ENCODE assay signal across 8 cellular contexts in the genomic region with DNA sequence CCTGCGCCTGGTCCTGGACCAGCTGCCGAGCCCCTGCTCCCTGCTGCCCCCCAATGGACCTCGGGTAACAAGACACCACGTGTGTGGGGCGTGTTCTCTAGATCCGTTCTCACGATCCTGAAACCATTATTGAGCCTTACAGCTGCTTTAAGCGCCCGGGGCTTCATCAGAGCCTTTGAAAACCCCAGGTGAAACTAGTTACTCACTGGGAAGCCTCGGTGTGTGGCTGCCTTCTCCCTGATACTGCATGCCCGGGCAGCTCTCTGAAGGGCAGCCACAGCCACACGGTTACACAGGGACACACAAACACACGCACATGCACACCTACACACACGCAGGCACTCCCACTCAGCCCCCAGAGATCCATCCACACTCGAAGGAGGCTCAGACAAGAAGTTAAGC. TPM values are rescaled to one million over a fixed set of nuclear protein-coding genes. Genes with fewer than 3 reads are reported as not detected.
A peak's percentile ranks its signal among the peaks of the same experiment; 100 is the strongest.
DNase-seq lines count a peak whose midpoint lies in the region; ATAC-seq, FAIRE-seq and TF ChIP-seq lines count a peak whose summit lies in the region.

No MANE protein-coding gene starts in this region.

- peak overlapping the region; percentile 65 for H2AFZ ChIP-seq in astrocyte (ENCODE audit: low read depth, low read length)

- peak; percentile 75 for DNase-seq in activated CD8-positive, alpha-beta memory T cell treated with anti-CD3 and anti-CD28 coated beads for 24 hours
- no peak for DNase-seq in activated CD8-positive, alpha-beta memory T cell treated with anti-CD3 and anti-CD28 coated beads, Interleukin-2, amount 50 U/mL, for 4 hours
- DNase-seq in NCI-H69 (lab: John Stamatoyannopoulos, UW), result peak; percentile 86
- DNase-seq in astrocyte (ENCODE audit: low read depth), result peak; percentile 32
- peak; percentile 34 for DNase-seq in kidney epithelial cell (ENCODE audit: low read depth)
- DNase-seq in type B pancreatic cell (ENCODE audit: extremely low spot score, unreplicated experiment), result no peak
- DNase-seq in effector CD4-positive, alpha-beta T cell, result no peak

- no peaks in the 10 kb centered on the region for H4K20me1 ChIP-seq in astrocyte (ENCODE audit: insufficient read depth, low read length)

- peak overlapping the region; percentile 22 for H3K9ac ChIP-seq in astrocyte (ENCODE audit: low read length)

- H3K4me1 ChIP-seq in astrocyte (ENCODE audit: insufficient read depth, low read length), result peaks cover 13% of the 10 kb centered on the region

- H3K79me2 ChIP-seq in astrocyte (ENCODE audit: insufficient read depth, low read length), result no peaks in the 10 kb centered on the region

- H3K27me3 Mint-ChIP-seq in astrocyte (ENCODE audit: low read depth, unreplicated experiment) (peaks cover 36% of the 10 kb centered on the region), type B pancreatic cell (peaks cover 67% of the 10 kb centered on the region)

- H3K4me3 ChIP-seq in astrocyte (ENCODE audit: insufficient read depth, low read depth, low read length), result no peak overlapping the region
- no peak overlapping the region for H3K4me3 ChIP-seq in kidney epithelial cell (ENCODE audit: low read depth, low read length)

- H3K9me3 Mint-ChIP-seq in astrocyte (ENCODE audit: unreplicated experiment), result peaks cover 4% of the 10 kb centered on the region
- H3K9me3 Mint-ChIP-seq in type B pancreatic cell, result no peaks in the 10 kb centered on the region

- peak overlapping the region; percentile 76 for H3K4me2 ChIP-seq in astrocyte (ENCODE audit: low read length)

- H3K36me3 Mint-ChIP-seq in astrocyte (ENCODE audit: low read depth, unreplicated experiment) (peaks cover 5% of the 10 kb centered on the region), type B pancreatic cell (no peaks in the 10 kb centered on the region)

- peak; percentile 66 for ATAC-seq in HG02642 (IDR thresholded peaks at IDR 0.05; ENCODE audit: poor library complexity, unreplicated experiment)

- TF ChIP-seq CTCF in astrocyte (IDR thresholded peaks at IDR 0.05; ENCODE audit: insufficient read depth, low read depth, low read length) (peak; percentile 51), kidney epithelial cell (IDR thresholded peaks at IDR 0.05; ENCODE audit: insufficient read depth, low read length, poor library complexity, severe bottlenecking) (peak; percentile 74), type B pancreatic cell (conservative IDR thresholded peaks at IDR 0.05) (peak; percentile 73)

- H3K4me3 Mint-ChIP-seq in astrocyte (ENCODE audit: unreplicated experiment), result no peak overlapping the region
- H3K4me3 Mint-ChIP-seq in type B pancreatic cell, result peak overlapping the region; percentile 80

- H3K36me3 ChIP-seq in astrocyte (ENCODE audit: insufficient read depth, low read length) (no peaks in the 10 kb centered on the region), kidney epithelial cell (ENCODE audit: control insufficient read depth, insufficient read depth, low read length) (no peaks in the 10 kb centered on the region)

- peaks cover 3% of the 10 kb centered on the region for H3K4me1 Mint-ChIP-seq in astrocyte (ENCODE audit: low read depth, unreplicated experiment)
- peaks cover 13% of the 10 kb centered on the region for H3K4me1 Mint-ChIP-seq in type B pancreatic cell (ENCODE audit: unreplicated experiment)

- no peak overlapping the region for H3K27ac ChIP-seq in astrocyte (ENCODE audit: low read depth, low read length)

- FAIRE-seq in astrocyte (lab: Jason Lieb, UNC), result no peak

- H3K27me3 ChIP-seq in astrocyte (ENCODE audit: insufficient read depth, low read length) (peaks cover 42% of the 10 kb centered on the region), kidney epithelial cell (ENCODE audit: control insufficient read depth, insufficient read depth, low read length) (peaks cover 49% of the 10 kb centered on the region)

- peak overlapping the region; percentile 79 for H3K27ac Mint-ChIP-seq in astrocyte (ENCODE audit: unreplicated experiment)
- H3K27ac Mint-ChIP-seq in type B pancreatic cell, result peak overlapping the region; percentile 99

- H3K9me3 ChIP-seq in astrocyte (ENCODE audit: insufficient read depth, low read depth, low read length), result no peaks in the 10 kb centered on the region

RNA-seq across cellular contexts. Expression of a gene that starts 5.3 kb away (rescaled TPM):
- total RNA-seq in astrocyte, result 0.94 and 3.0 TPM in 2 replicates
- 15.9 and 27.8 TPM in 2 replicates for total RNA-seq in kidney epithelial cell
- total RNA-seq in type B pancreatic cell (ENCODE audit: low replicate concordance), result 5.9 and 22.1 TPM in 2 replicates

RNA-seq across cellular contexts. Expression of a gene that starts 10.1 kb away (rescaled TPM):
- total RNA-seq in astrocyte (0.66 and 0.96 TPM in 2 replicates), kidney epithelial cell (2.7 TPM in 2 replicates), type B pancreatic cell (ENCODE audit: low replicate concordance) (13.8 and 15.6 TPM in 2 replicates)

RNA-seq across cellular contexts. Expression of a gene that starts 20.9 kb away (rescaled TPM):
- 75.6 and 91.1 TPM in 2 replicates for total RNA-seq in astrocyte
- 75.6 and 79.8 TPM in 2 replicates for total RNA-seq in kidney epithelial cell
- total RNA-seq in type B pancreatic cell (ENCODE audit: low replicate concordance), result 31.8 and 40.0 TPM in 2 replicates

RNA-seq across cellular contexts. Expression of a gene that starts 51.5 kb away (rescaled TPM):
- total RNA-seq in astrocyte, result 16.5 and 18.8 TPM in 2 replicates
- total RNA-seq in kidney epithelial cell, result 18.2 and 20.2 TPM in 2 replicates
- total RNA-seq in type B pancreatic cell (ENCODE audit: low replicate concordance), result 27.0 and 29.4 TPM in 2 replicates

Comparison
In these comparisons a context has a peak if more than half of its experiments do, and no peak if none do; other contexts are left out.
1. DNase-seq: peak in activated CD8-positive, alpha-beta memory T cell treated with anti-CD3 and anti-CD28 coated beads for 24 hours (single experiment), NCI-H69 (single experiment), astrocyte (single experiment) and kidney epithelial cell (single experiment); none in activated CD8-positive, alpha-beta memory T cell treated with anti-CD3 and anti-CD28 coated beads, Interleukin-2, amount 50 U/mL, for 4 hours (single experiment), type B pancreatic cell (single experiment) and effector CD4-positive, alpha-beta T cell (single experiment).
2. Peak in every context shown above with its lines, with median percentiles within 50 percentile points of each other: CTCF ChIP-seq.